ENCODE assay signal across 7 cellular contexts in genomic region chr21:6466707-6467106, GRCh38.
DNase-seq lines count a peak whose midpoint lies in the region; ATAC-seq and TF ChIP-seq lines count a peak whose summit lies in the region.
"Not testable (repeated sequence)": the region's sequence is repeated elsewhere in the genome, so short reads cannot be mapped to it uniquely, and the experiment has no call there.

No MANE protein-coding gene starts in this region.

- H3K36me3 ChIP-seq in PC-3 (ENCODE audit: low read depth, low read length); lung (ENCODE audit: control insufficient read depth in 2 of 2, insufficient read depth in 2 of 2, low read length in 2 of 2): not testable (repeated sequence)

- not testable (repeated sequence) for H2AFZ ChIP-seq in PC-3 (ENCODE audit: low read length)

- no CpG with 5 or more reads among the region's 33 CpGs for WGBS in lung, 2 donors

- H3K36me3 Mint-ChIP-seq in activated CD8-positive, alpha-beta T cell treated with anti-CD3 and anti-CD28 coated beads for 36 hours (ENCODE audit: low read depth); activated naive CD8-positive, alpha-beta T cell treated with anti-CD3 and anti-CD28 coated beads, Interleukin-2, amount 10 ng/mL, durations not matched to agents 7 days and 5 days: not testable (repeated sequence)

- POLR2A ChIA-PET in PC-3 (lab: Charles Lee; ENCODE audit: unreplicated experiment); activated CD8-positive, alpha-beta T cell treated with anti-CD3 and anti-CD28 coated beads for 36 hours (lab: Charles Lee); activated naive CD8-positive, alpha-beta T cell treated with anti-CD3 and anti-CD28 coated beads, Interleukin-2, amount 10 ng/mL, durations not matched to agents 7 days and 5 days (lab: Charles Lee): not testable (repeated sequence)

- CTCF ChIA-PET in PC-3 (lab: Charles Lee); activated CD8-positive, alpha-beta T cell treated with anti-CD3 and anti-CD28 coated beads for 36 hours (lab: Charles Lee): not testable (repeated sequence)

- not testable (repeated sequence) for H3K4me3 Mint-ChIP-seq in activated CD8-positive, alpha-beta T cell treated with anti-CD3 and anti-CD28 coated beads for 36 hours; activated naive CD8-positive, alpha-beta T cell treated with anti-CD3 and anti-CD28 coated beads, Interleukin-2, amount 10 ng/mL, durations not matched to agents 7 days and 5 days; stimulated activated naive CD8-positive, alpha-beta T cell treated with anti-CD3 and anti-CD28 coated beads, Interleukin-15, amount 100 ng/mL, for 72 hours

- DNase-seq in PC-3; activated CD8-positive, alpha-beta T cell treated with anti-CD3 and anti-CD28 coated beads for 36 hours; activated naive CD8-positive, alpha-beta T cell treated with anti-CD3 and anti-CD28 coated beads, Interleukin-2, amount 10 ng/mL, durations not matched to agents 7 days and 5 days; Right ventricle myocardium superior; left lobe of liver (ENCODE audit: low spot score); lung (ENCODE audit: low spot score); stimulated activated naive CD8-positive, alpha-beta T cell treated with anti-CD3 and anti-CD28 coated beads, Interleukin-15, amount 100 ng/mL, for 72 hours: not testable (repeated sequence)

- TF ChIP-seq CTCF in PC-3 (conservative IDR thresholded peaks at IDR 0.05; ENCODE audit: low read depth, low read length); activated CD8-positive, alpha-beta T cell treated with anti-CD3 and anti-CD28 coated beads for 36 hours (IDR thresholded peaks at IDR 0.05); lung (IDR thresholded peaks at IDR 0.05; ENCODE audit: control extremely low read depth, extremely low read depth): not testable (repeated sequence)

- H3F3A ChIP-seq in PC-3 (ENCODE audit: low read length, unreplicated experiment): not testable (repeated sequence)

- not testable (repeated sequence) for H3K9me3 ChIP-seq in PC-3 (ENCODE audit: low read length); lung (ENCODE audit: control insufficient read depth in 2 of 2, insufficient read depth in 1 of 2, low read length in 1 of 2)

- not testable (repeated sequence) for H3K4me2 ChIP-seq in PC-3 (ENCODE audit: low read length)

- H3K4me3 ChIP-seq in PC-3 (ENCODE audit: low read length); lung: not testable (repeated sequence)

- not testable (repeated sequence) for H3K27me3 ChIP-seq in PC-3 (ENCODE audit: low read length); lung (ENCODE audit: control insufficient read depth, insufficient read depth)

- H3K27ac ChIP-seq in PC-3 (ENCODE audit: low read length); lung (ENCODE audit: low read depth in 1 of 2, low read length in 1 of 2): not testable (repeated sequence)

- intact Hi-C loops in PC-3 (cut with micrococcal nuclease); activated CD8-positive, alpha-beta T cell treated with anti-CD3 and anti-CD28 coated beads for 36 hours (cut with micrococcal nuclease); Right ventricle myocardium superior (cut with DNase I): not testable (repeated sequence)

- not testable (repeated sequence) for H3K27ac Mint-ChIP-seq in activated CD8-positive, alpha-beta T cell treated with anti-CD3 and anti-CD28 coated beads for 36 hours; activated naive CD8-positive, alpha-beta T cell treated with anti-CD3 and anti-CD28 coated beads, Interleukin-2, amount 10 ng/mL, durations not matched to agents 7 days and 5 days; stimulated activated naive CD8-positive, alpha-beta T cell treated with anti-CD3 and anti-CD28 coated beads, Interleukin-15, amount 100 ng/mL, for 72 hours

- H3K9me2 ChIP-seq in PC-3 (replicated peaks; ENCODE audit: low read length): not testable (repeated sequence)

- not testable (repeated sequence) for H3K4me1 Mint-ChIP-seq in activated CD8-positive, alpha-beta T cell treated with anti-CD3 and anti-CD28 coated beads for 36 hours (ENCODE audit: low read depth); activated naive CD8-positive, alpha-beta T cell treated with anti-CD3 and anti-CD28 coated beads, Interleukin-2, amount 10 ng/mL, durations not matched to agents 7 days and 5 days; stimulated activated naive CD8-positive, alpha-beta T cell treated with anti-CD3 and anti-CD28 coated beads, Interleukin-15, amount 100 ng/mL, for 72 hours

- not testable (repeated sequence) for H3K4me1 ChIP-seq in PC-3 (ENCODE audit: insufficient read depth, low read length); lung (ENCODE audit: control insufficient read depth in 2 of 2, insufficient read depth in 2 of 2, low read length in 2 of 2)

- not testable (repeated sequence) for H3K79me2 ChIP-seq in PC-3 (ENCODE audit: low read length)

- H3K9me3 Mint-ChIP-seq in activated CD8-positive, alpha-beta T cell treated with anti-CD3 and anti-CD28 coated beads for 36 hours; activated naive CD8-positive, alpha-beta T cell treated with anti-CD3 and anti-CD28 coated beads, Interleukin-2, amount 10 ng/mL, durations not matched to agents 7 days and 5 days; stimulated activated naive CD8-positive, alpha-beta T cell treated with anti-CD3 and anti-CD28 coated beads, Interleukin-15, amount 100 ng/mL, for 72 hours: not testable (repeated sequence)

- H3K9ac ChIP-seq in PC-3 (ENCODE audit: low read length): not testable (repeated sequence)

- not testable (repeated sequence) for H3K27me3 Mint-ChIP-seq in activated CD8-positive, alpha-beta T cell treated with anti-CD3 and anti-CD28 coated beads for 36 hours; activated naive CD8-positive, alpha-beta T cell treated with anti-CD3 and anti-CD28 coated beads, Interleukin-2, amount 10 ng/mL, durations not matched to agents 7 days and 5 days; stimulated activated naive CD8-positive, alpha-beta T cell treated with anti-CD3 and anti-CD28 coated beads, Interleukin-15, amount 100 ng/mL, for 72 hours

- ATAC-seq in PC-3 (peak; percentile 55), Right ventricle myocardium superior (ENCODE audit: poor library complexity) (peak; percentile 50), left lobe of liver (peak; percentile 20), lung (ENCODE audit: insufficient read depth, low FRiP score) (peak; percentile 37)
- ATAC-seq in activated CD8-positive, alpha-beta T cell treated with anti-CD3 and anti-CD28 coated beads for 36 hours: peak; percentile 31
- ATAC-seq in activated naive CD8-positive, alpha-beta T cell treated with anti-CD3 and anti-CD28 coated beads, Interleukin-2, amount 10 ng/mL, durations not matched to agents 7 days and 5 days (ENCODE audit: low read depth): peak; percentile 40
- peak; percentile 53 for ATAC-seq in stimulated activated naive CD8-positive, alpha-beta T cell treated with anti-CD3 and anti-CD28 coated beads, Interleukin-15, amount 100 ng/mL, for 72 hours

- not testable (repeated sequence) for H4K20me1 ChIP-seq in PC-3 (ENCODE audit: low read length)

- BruUV-seq in PC-3 (replicated peaks; lab: Mats Ljungman, UMichigan): not testable (repeated sequence)
